8 cellular contexts compared by ENCODE assay signal in genomic region chr5:139394123-139394653, GRCh38. TPM values are rescaled to one million over a fixed set of nuclear protein-coding genes. Genes with fewer than 3 reads are reported as not detected.
DNase-seq lines count a peak whose midpoint lies in the region; ATAC-seq lines count a peak whose summit lies in the region.

No MANE protein-coding gene starts in this region.

- H3K4me3 ChIP-seq in Karpas-422 (ENCODE audit: low read length) (peak overlapping the region; percentile 85), adipocyte (ENCODE audit: low read length) (peak overlapping the region; percentile 71), iPS-18a (ENCODE audit: low read length) (peak overlapping the region; percentile 55)

- no peaks in the 10 kb centered on the region for H3K36me3 ChIP-seq in Karpas-422 (ENCODE audit: insufficient read depth, low read length)
- no peaks in the 10 kb centered on the region for H3K36me3 ChIP-seq in adipocyte (ENCODE audit: control insufficient read depth, insufficient read depth, low read length, severe bottlenecking)
- H3K36me3 ChIP-seq in iPS-18a (ENCODE audit: control insufficient read depth, low read depth, low read length): no peaks in the 10 kb centered on the region

- H3K4me2 ChIP-seq in Karpas-422 (ENCODE audit: low read depth, low read length, poor library complexity, severe bottlenecking): peak overlapping the region; percentile 71

- H3K9me3 ChIP-seq in Karpas-422 (ENCODE audit: low read length) (no peaks in the 10 kb centered on the region), adipocyte (ENCODE audit: control insufficient read depth, low read length) (no peaks in the 10 kb centered on the region), iPS-18a (ENCODE audit: control insufficient read depth, low read depth, low read length) (no peaks in the 10 kb centered on the region)

- H3K9me2 ChIP-seq in Karpas-422 (replicated peaks; ENCODE audit: insufficient read depth, low read length): no peaks in the 10 kb centered on the region

- H4K20me1 ChIP-seq in Karpas-422 (ENCODE audit: insufficient read depth, low read depth, low read length): no peaks in the 10 kb centered on the region

- no peak overlapping the region for H2AFZ ChIP-seq in Karpas-422 (ENCODE audit: low read length)

- peaks cover 22% of the 10 kb centered on the region; the same call in 1 of the 2 replicates for H3K79me2 ChIP-seq in Karpas-422 (ENCODE audit: low read length)

- H3K27me3 ChIP-seq in Karpas-422 (ENCODE audit: low read length) (no peaks in the 10 kb centered on the region), adipocyte (replicated peaks; ENCODE audit: control insufficient read depth, insufficient read depth, low read length) (peaks cover 12% of the 10 kb centered on the region), iPS-18a (ENCODE audit: control insufficient read depth, insufficient read depth, low read length) (peaks cover 41% of the 10 kb centered on the region)

- peaks cover 38% of the 10 kb centered on the region for H3K4me1 ChIP-seq in Karpas-422 (ENCODE audit: low read length)
- peaks cover 10% of the 10 kb centered on the region for H3K4me1 ChIP-seq in adipocyte (ENCODE audit: control insufficient read depth, insufficient read depth, low read length)
- peaks cover 3% of the 10 kb centered on the region for H3K4me1 ChIP-seq in iPS-18a (ENCODE audit: control insufficient read depth, low read depth, low read length)

- DNase-seq in Daoy (ENCODE audit: low read depth): peak; percentile 54
- DNase-seq in Karpas-422: peak; percentile 81
- DNase-seq in adipocyte (ENCODE audit: low read depth): peak; percentile 54
- peak; percentile 53 for DNase-seq in stimulated activated CD8-positive, alpha-beta memory T cell treated with anti-CD3 and anti-CD28 coated beads, Interleukin-4, amount 100 ng/mL, for 24 hours (ENCODE audit: low read depth)
- DNase-seq in cerebellar nuclear complex (lab: John Stamatoyannopoulos, UW): no peak
- no peak for DNase-seq in cerebellum (ENCODE audit: low spot score)

- no peak overlapping the region for H3K27ac ChIP-seq in Karpas-422 (ENCODE audit: low read length)
- no peak overlapping the region for H3K27ac ChIP-seq in iPS-18a (ENCODE audit: low read length)

- H3K9ac ChIP-seq in Karpas-422 (ENCODE audit: low read length): peak overlapping the region; percentile 88
- peak overlapping the region; percentile 46 for H3K9ac ChIP-seq in adipocyte (ENCODE audit: low read length)
- no peak overlapping the region for H3K9ac ChIP-seq in iPS-18a (ENCODE audit: low read length)

- no peak for ATAC-seq in GM19395 (IDR thresholded peaks at IDR 0.05; ENCODE audit: unreplicated experiment)

RNA-seq across cellular contexts. Expression of gene PROB1, which starts 0.7 kb away (rescaled TPM):
- 0.09 and 0.17 TPM in 2 replicates for total RNA-seq in Daoy (2014; rRNA removed; shearing (Covaris generic))
- 0.78 and 2.3 TPM in 2 replicates for total RNA-seq in Karpas-422 (2014; rRNA removed; shearing (Covaris generic); ENCODE audit: low replicate concordance)
- total RNA-seq in cerebellum: 1.1 TPM

RNA-seq across cellular contexts. Expression of gene MZB1, which starts 4.5 kb away (rescaled TPM):
- not detected in 2 replicates for total RNA-seq in Daoy (2014; rRNA removed; shearing (Covaris generic))
- 28.8 and 31.0 TPM in 2 replicates for total RNA-seq in Karpas-422 (2014; rRNA removed; shearing (Covaris generic); ENCODE audit: low replicate concordance)
- total RNA-seq in cerebellum: 0.18 TPM

RNA-seq across cellular contexts. Expression of gene SPATA24, which starts 9.7 kb away (rescaled TPM):
- total RNA-seq in Daoy (2014; rRNA removed; shearing (Covaris generic)): 4.9 and 28.9 TPM in 2 replicates
- total RNA-seq in Karpas-422 (2014; rRNA removed; shearing (Covaris generic); ENCODE audit: low replicate concordance): 4.6 and 7.7 TPM in 2 replicates
- 4.4 TPM for total RNA-seq in cerebellum

RNA-seq across cellular contexts. Expression of gene SLC23A1, which starts 11.1 kb away (rescaled TPM):
- not detected in 2 replicates for total RNA-seq in Daoy (2014; rRNA removed; shearing (Covaris generic))
- not detected in 2 replicates for total RNA-seq in Karpas-422 (2014; rRNA removed; shearing (Covaris generic); ENCODE audit: low replicate concordance)
- total RNA-seq in cerebellum: not detected

RNA-seq across cellular contexts. Expression of gene DNAJC18, which starts 45.1 kb away (rescaled TPM):
- total RNA-seq in Daoy (2014; rRNA removed; shearing (Covaris generic)): 5.6 and 11.8 TPM in 2 replicates
- total RNA-seq in Karpas-422 (2014; rRNA removed; shearing (Covaris generic); ENCODE audit: low replicate concordance): 6.0 and 9.0 TPM in 2 replicates
- 33.7 TPM for total RNA-seq in cerebellum

Comparison
In these comparisons a context has a peak if more than half of its experiments do, and no peak if none do; other contexts are left out.
1. DNase-seq: peak in Daoy (single experiment), Karpas-422 (single experiment), adipocyte (single experiment) and stimulated activated CD8-positive, alpha-beta memory T cell treated with anti-CD3 and anti-CD28 coated beads, Interleukin-4, amount 100 ng/mL, for 24 hours (single experiment); none in cerebellar nuclear complex (0 of 2) and cerebellum (single experiment).
2. RNA of gene MZB1, which starts 4.5 kb away (total RNA-seq): 28.8 to 31.0 TPM in Karpas-422; 0.18 TPM in cerebellum (single experiment) and not detected in Daoy; every median in the first group is over 10 times any median in the second.
3. Peak in every context shown above with its lines, with median percentiles within 50 percentile points of each other: H3K4me3 ChIP-seq.